10 cellular contexts compared by ENCODE assay signal in the genomic region with DNA sequence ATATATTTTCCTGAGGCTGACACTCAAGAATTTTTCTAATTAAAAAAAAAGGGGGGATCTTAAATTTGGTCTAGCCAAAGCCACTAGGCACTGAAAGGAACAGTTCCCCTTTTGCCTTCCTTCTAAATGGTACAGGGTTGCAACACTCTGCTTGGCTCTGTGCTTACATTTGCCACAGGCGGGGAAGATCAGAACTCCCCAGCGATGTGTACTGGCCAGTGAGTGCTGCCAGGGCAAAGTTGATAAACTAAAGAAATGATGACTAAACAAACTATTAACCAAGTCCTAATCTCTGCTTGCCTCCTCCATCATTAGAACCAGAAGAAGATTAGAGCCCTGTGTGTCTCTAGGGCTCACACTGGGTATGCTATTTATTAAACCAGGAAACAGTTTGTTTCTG.
DNase-seq lines count a peak whose midpoint lies in the region; ATAC-seq and TF ChIP-seq lines count a peak whose summit lies in the region.
"Had no signal": no experiment of that assay in that cellular context is flagged by ENCODE, and none has a peak within 500 bp of the region (broad histone marks: within the 10 kb centered on the region; RNA-seq: fewer than 3 reads in every experiment).

No MANE protein-coding gene starts in this region.

- TF ChIP-seq POLR2A in body of pancreas (IDR thresholded peaks at IDR 0.05), result no peak
- no peak for TF ChIP-seq POLR2A in upper lobe of left lung (IDR thresholded peaks at IDR 0.05)

- H3K4me3 ChIP-seq in body of pancreas (no peak overlapping the region), upper lobe of left lung (no peak overlapping the region)
- H3K4me3 ChIP-seq: A549 had no signal

- H3K36me3 ChIP-seq in body of pancreas (replicated peaks in 1 of 2; ENCODE audit: insufficient read depth in 1 of 2, low read depth in 2 of 2) (no peaks in the 10 kb centered on the region), upper lobe of left lung (no peaks in the 10 kb centered on the region)

- no peak for TF ChIP-seq EP300 in upper lobe of left lung (IDR thresholded peaks at IDR 0.05)

- TF ChIP-seq CTCF in body of pancreas (IDR thresholded peaks at IDR 0.05) (no peak), upper lobe of left lung (IDR thresholded peaks at IDR 0.05) (no peak)

- H3K9me3 ChIP-seq in body of pancreas, result no peaks in the 10 kb centered on the region
- no peaks in the 10 kb centered on the region for H3K9me3 ChIP-seq in upper lobe of left lung
- H3K9me3 ChIP-seq: A549 had no signal

- DNase-seq in Right ventricle myocardium inferior (ENCODE audit: missing footprints) (peak; percentile 72), cardiac septum (ENCODE audit: low spot score) (no peak), body of pancreas (peak in 3 of 4 donors; percentile 17 to 62 (median 17)), upper lobe of left lung (peak in 1 of 2 donors; percentile 68), AG20443 (ENCODE audit: low spot score) (no peak), COLO668 (lab: John Stamatoyannopoulos, UW; ENCODE audit: unreplicated experiment) (no peak)
- no peak for DNase-seq in activated CD4-positive, CD25-positive, alpha-beta regulatory T cell treated with anti-CD3 and anti-CD28 coated beads, Interleukin-2, amount 50 U/mL, for 72 hours
- DNase-seq: NCI-H2171 treated with DMSO at 0.1 percent for 48 hours had no signal

- H3K4me1 ChIP-seq in body of pancreas, result no peaks in the 10 kb centered on the region
- peaks cover 0 to 4% (median 0%) of the 10 kb centered on the region in 4 donors for H3K4me1 ChIP-seq in upper lobe of left lung
- H3K4me1 ChIP-seq: A549 had no signal

- intact Hi-C loops in Right ventricle myocardium inferior (cut with DNase I) (no loop called here), cardiac septum (cut with DNase I) (no loop called here), body of pancreas (cut with DNase I) (no loop called here)

- H3K27ac ChIP-seq in body of pancreas (no peak overlapping the region), upper lobe of left lung (no peak overlapping the region)
- H3K27ac ChIP-seq: A549 had no signal

- 3 to 27% methylated on average over 2 of the region's 2 CpGs for whole genome bisulfite sequencing in body of pancreas, 2 donors
- 37 to 63% methylated on average over 2 of the region's 2 CpGs for WGBS in upper lobe of left lung, 2 donors

- H3K27me3 ChIP-seq in body of pancreas, result no peaks in the 10 kb centered on the region
- no peaks in the 10 kb centered on the region for H3K27me3 ChIP-seq in upper lobe of left lung

- peak; percentile 97 for ATAC-seq in Right ventricle myocardium inferior
- ATAC-seq in HG03280 (IDR thresholded peaks at IDR 0.05; ENCODE audit: unreplicated experiment), result peak; percentile 68
- no peak for ATAC-seq in body of pancreas
- peak; percentile 75 to 92 for ATAC-seq in upper lobe of left lung (ENCODE audit: low FRiP score in 2 of 2)
- ATAC-seq: A549 had no signal

Comparison
In these comparisons a context has a peak if more than half of its experiments do, and no peak if none do; other contexts are left out.
1. DNase-seq: peak in Right ventricle myocardium inferior (single experiment) and body of pancreas (3 of 4); none in cardiac septum (single experiment), AG20443 (single experiment), COLO668 (single experiment) and activated CD4-positive, CD25-positive, alpha-beta regulatory T cell treated with anti-CD3 and anti-CD28 coated beads, Interleukin-2, amount 50 U/mL, for 72 hours (single experiment).